2 cellular contexts compared by ENCODE assay signal in the genomic region with DNA sequence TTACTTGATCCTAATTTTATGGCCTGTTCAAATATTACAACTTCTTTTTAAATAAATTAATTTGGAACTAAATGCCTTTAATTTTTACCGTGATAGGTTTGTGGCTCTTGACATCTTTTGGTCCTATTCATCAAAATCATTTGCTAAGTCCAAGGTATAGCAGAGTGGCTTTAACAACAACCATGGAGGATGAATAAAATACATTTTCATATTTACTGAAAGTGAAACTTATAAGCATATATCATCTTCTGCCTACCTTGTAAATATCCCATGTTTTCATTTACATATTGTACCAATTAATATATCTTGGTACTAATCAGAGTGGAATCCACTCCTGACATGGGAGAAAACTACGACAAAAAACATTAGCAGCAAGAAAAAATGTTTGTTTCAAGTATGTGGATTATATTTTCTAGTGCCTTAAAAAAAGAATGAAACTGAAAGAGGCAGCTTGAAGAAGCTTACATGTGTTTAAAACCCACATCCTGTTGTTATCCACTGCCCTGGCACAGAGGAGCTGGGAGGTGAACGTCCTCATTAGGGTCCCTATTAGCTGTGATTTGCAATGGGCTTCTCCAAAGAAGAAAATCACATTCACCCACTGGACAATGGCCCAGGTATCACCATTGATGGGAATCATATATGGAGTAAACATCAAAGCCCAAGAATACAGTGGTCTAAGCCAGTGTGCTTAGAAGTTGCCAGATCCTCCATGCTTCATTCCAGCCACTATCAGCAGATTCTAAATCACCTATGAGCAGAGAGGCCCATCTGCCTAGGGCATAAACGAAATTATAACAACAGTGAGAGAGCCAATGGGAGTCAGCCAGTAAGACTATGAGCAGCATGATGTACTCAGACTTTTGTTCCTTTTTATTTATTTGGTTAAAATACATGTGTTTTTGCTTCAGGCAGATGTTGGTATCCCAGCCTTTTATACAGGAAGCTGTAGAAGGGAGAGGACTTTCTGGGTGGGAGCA.
TF ChIP-seq lines count a peak whose summit lies in the region.

No MANE protein-coding gene starts in this region.

TF ChIP-seq in SK-N-SH treated with all-trans-retinoic acid at 6 μM for 48 hours, 23 proteins besides CTCF, POLR2A, EP300 and RAD21 (continued from another document):
- TF ChIP-seq, protein P1, sequence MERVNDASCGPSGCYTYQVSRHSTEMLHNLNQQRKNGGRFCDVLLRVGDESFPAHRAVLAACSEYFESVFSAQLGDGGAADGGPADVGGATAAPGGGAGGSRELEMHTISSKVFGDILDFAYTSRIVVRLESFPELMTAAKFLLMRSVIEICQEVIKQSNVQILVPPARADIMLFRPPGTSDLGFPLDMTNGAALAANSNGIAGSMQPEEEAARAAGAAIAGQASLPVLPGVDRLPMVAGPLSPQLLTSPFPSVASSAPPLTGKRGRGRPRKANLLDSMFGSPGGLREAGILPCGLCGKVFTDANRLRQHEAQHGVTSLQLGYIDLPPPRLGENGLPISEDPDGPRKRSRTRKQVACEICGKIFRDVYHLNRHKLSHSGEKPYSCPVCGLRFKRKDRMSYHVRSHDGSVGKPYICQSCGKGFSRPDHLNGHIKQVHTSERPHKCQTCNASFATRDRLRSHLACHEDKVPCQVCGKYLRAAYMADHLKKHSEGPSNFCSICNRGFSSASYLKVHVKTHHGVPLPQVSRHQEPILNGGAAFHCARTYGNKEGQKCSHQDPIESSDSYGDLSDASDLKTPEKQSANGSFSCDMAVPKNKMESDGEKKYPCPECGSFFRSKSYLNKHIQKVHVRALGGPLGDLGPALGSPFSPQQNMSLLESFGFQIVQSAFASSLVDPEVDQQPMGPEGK (CRISPR knock-in tag; IDR thresholded peaks at IDR 0.05; ENCODE audit: borderline replicate concordance) = no peak
- TF ChIP-seq, protein P2, sequence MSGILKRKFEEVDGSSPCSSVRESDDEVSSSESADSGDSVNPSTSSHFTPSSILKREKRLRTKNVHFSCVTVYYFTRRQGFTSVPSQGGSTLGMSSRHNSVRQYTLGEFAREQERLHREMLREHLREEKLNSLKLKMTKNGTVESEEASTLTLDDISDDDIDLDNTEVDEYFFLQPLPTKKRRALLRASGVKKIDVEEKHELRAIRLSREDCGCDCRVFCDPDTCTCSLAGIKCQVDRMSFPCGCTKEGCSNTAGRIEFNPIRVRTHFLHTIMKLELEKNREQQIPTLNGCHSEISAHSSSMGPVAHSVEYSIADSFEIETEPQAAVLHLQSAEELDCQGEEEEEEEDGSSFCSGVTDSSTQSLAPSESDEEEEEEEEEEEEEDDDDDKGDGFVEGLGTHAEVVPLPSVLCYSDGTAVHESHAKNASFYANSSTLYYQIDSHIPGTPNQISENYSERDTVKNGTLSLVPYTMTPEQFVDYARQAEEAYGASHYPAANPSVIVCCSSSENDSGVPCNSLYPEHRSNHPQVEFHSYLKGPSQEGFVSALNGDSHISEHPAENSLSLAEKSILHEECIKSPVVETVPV (CRISPR knock-in tag; IDR thresholded peaks at IDR 0.05) = no peak
- TF ChIP-seq ZNF70 (CRISPR knock-in tag; IDR thresholded peaks at IDR 0.05) = no peak
- TF ChIP-seq CREB5 (CRISPR knock-in tag; IDR thresholded peaks at IDR 0.05; ENCODE audit: low read depth) = no peak
- TF ChIP-seq RARB (CRISPR knock-in tag; IDR thresholded peaks at IDR 0.05) = no peak
- no peak for TF ChIP-seq BACH2 (CRISPR knock-in tag; IDR thresholded peaks at IDR 0.05; ENCODE audit: borderline replicate concordance)
- no peak for TF ChIP-seq PPARA (CRISPR knock-in tag; IDR thresholded peaks at IDR 0.05; ENCODE audit: borderline replicate concordance)
- no peak for TF ChIP-seq ZC3H10 (CRISPR knock-in tag; IDR thresholded peaks at IDR 0.05)
- no peak for TF ChIP-seq GLIS3 (CRISPR knock-in tag; IDR thresholded peaks at IDR 0.05)
- no peak for TF ChIP-seq ISL1 (CRISPR knock-in tag; IDR thresholded peaks at IDR 0.05)
- TF ChIP-seq ZFP30 (CRISPR knock-in tag; IDR thresholded peaks at IDR 0.05) = no peak

TF ChIP-seq in WTC11, 78 proteins besides CTCF, POLR2A, EP300 and RAD21 (continued from another document):
- TF ChIP-seq, protein P3, sequence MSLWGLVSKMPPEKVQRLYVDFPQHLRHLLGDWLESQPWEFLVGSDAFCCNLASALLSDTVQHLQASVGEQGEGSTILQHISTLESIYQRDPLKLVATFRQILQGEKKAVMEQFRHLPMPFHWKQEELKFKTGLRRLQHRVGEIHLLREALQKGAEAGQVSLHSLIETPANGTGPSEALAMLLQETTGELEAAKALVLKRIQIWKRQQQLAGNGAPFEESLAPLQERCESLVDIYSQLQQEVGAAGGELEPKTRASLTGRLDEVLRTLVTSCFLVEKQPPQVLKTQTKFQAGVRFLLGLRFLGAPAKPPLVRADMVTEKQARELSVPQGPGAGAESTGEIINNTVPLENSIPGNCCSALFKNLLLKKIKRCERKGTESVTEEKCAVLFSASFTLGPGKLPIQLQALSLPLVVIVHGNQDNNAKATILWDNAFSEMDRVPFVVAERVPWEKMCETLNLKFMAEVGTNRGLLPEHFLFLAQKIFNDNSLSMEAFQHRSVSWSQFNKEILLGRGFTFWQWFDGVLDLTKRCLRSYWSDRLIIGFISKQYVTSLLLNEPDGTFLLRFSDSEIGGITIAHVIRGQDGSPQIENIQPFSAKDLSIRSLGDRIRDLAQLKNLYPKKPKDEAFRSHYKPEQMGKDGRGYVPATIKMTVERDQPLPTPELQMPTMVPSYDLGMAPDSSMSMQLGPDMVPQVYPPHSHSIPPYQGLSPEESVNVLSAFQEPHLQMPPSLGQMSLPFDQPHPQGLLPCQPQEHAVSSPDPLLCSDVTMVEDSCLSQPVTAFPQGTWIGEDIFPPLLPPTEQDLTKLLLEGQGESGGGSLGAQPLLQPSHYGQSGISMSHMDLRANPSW (CRISPR knock-in tag; conservative IDR thresholded peaks at IDR 0.05; ENCODE audit: low read depth) = no peak
- no peak for TF ChIP-seq KAT7 (CRISPR knock-in tag; IDR thresholded peaks at IDR 0.05; ENCODE audit: borderline replicate concordance)
- TF ChIP-seq GTF2I (CRISPR knock-in tag; conservative IDR thresholded peaks at IDR 0.05) = no peak
- no peak for TF ChIP-seq SMAD3 (CRISPR knock-in tag; IDR thresholded peaks at IDR 0.05; ENCODE audit: borderline replicate concordance)
- TF ChIP-seq TEAD1 (CRISPR knock-in tag; IDR thresholded peaks at IDR 0.05) = no peak
- TF ChIP-seq ZBTB21 (CRISPR knock-in tag; IDR thresholded peaks at IDR 0.05; ENCODE audit: borderline replicate concordance) = no peak
- TF ChIP-seq ATF1 (CRISPR knock-in tag; IDR thresholded peaks at IDR 0.05) = no peak
- no peak for TF ChIP-seq ZNF263 (CRISPR knock-in tag; IDR thresholded peaks at IDR 0.05; ENCODE audit: low read depth)
- TF ChIP-seq FOXJ3 (CRISPR knock-in tag; IDR thresholded peaks at IDR 0.05; ENCODE audit: borderline replicate concordance) = no peak
- no peak for TF ChIP-seq ZNF232 (CRISPR knock-in tag; IDR thresholded peaks at IDR 0.05)
- no peak for TF ChIP-seq ZBTB43 (CRISPR knock-in tag; IDR thresholded peaks at IDR 0.05)
- no peak for TF ChIP-seq ATF3 (CRISPR knock-in tag; conservative IDR thresholded peaks at IDR 0.05)
- TF ChIP-seq CREB1 (CRISPR knock-in tag; IDR thresholded peaks at IDR 0.05) = no peak
- TF ChIP-seq E2F1 (CRISPR knock-in tag; IDR thresholded peaks at IDR 0.05) = no peak
- no peak for TF ChIP-seq ZNF512 (CRISPR knock-in tag; IDR thresholded peaks at IDR 0.05; ENCODE audit: borderline replicate concordance)
- TF ChIP-seq, protein P4, sequence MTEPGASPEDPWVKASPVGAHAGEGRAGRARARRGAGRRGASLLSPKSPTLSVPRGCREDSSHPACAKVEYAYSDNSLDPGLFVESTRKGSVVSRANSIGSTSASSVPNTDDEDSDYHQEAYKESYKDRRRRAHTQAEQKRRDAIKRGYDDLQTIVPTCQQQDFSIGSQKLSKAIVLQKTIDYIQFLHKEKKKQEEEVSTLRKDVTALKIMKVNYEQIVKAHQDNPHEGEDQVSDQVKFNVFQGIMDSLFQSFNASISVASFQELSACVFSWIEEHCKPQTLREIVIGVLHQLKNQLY (CRISPR knock-in tag; IDR thresholded peaks at IDR 0.05) = no peak
- no peak for TF ChIP-seq ZMAT4 (CRISPR knock-in tag; IDR thresholded peaks at IDR 0.05)
